Comparison of ENCODE assay signal across 14 cellular contexts in the genomic region with DNA sequence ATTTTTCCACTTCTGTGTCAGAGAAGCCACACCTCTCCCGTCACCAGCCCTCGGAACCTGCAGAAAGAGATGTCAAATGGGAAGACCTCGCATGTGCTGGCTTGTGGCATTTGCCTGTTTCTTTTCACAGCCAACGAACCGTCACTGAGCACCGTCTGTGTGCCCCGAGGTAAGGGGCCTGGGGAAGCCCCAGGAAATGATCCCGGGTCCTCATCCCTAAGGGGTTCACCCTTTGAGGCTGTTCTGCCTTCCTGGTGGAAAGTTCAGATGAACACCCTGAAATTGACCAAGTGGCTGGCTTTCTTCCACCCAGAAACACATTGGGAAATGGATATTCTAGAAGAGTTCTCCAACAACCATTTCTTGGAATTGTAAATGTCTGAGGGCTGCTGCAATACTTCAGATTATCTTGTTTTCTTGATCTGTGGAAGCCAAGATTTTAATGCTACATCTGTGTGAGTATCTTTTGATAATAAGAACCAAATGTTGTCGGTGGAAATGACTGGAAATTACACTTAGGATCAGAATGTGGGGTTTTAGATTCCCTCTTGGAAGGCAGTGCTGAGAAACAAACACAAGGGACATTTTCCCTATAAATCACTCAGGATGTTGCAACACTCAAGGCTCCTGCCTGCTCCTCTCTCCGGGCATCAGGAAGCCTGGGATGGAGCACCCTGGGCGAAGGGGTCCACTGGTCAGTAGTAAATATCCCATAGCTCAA. TPM values are rescaled to one million over a fixed set of nuclear protein-coding genes. Genes with fewer than 3 reads are reported as not detected.
A peak's percentile ranks its signal among the peaks of the same experiment; 100 is the strongest.
DNase-seq lines count a peak whose midpoint lies in the region; ATAC-seq and TF ChIP-seq lines count a peak whose summit lies in the region.
"Had no signal": no experiment of that assay in that cellular context is flagged by ENCODE, and none has a peak within 500 bp of the region (broad histone marks: within the 10 kb centered on the region; RNA-seq: fewer than 3 reads in every experiment).

No MANE protein-coding gene starts in this region.

- 58 to 61% methylated on average over 11 of the region's 11 CpGs for WGBS in heart right ventricle, 2 donors

- no peak for TF ChIP-seq CTCF in heart right ventricle (IDR thresholded peaks at IDR 0.05)
- TF ChIP-seq CTCF in nephron progenitor cell (IDR thresholded peaks at IDR 0.05), result no peak

- CTCF ChIA-PET in HEK293T (lab: Yijun Ruan, JAX), result no interaction called here

- no peaks in the 10 kb centered on the region for H3K9me3 ChIP-seq in heart right ventricle

- H3K4me1 Mint-ChIP-seq in nephron progenitor cell, result peaks cover 43% of the 10 kb centered on the region
- H3K4me1 Mint-ChIP-seq: endodermal cell had no signal

- ATAC-seq in heart right ventricle (peak; percentile 32 to 63 (median 58)), sciatic nerve (peak; percentile 75), GM21390 (IDR thresholded peaks at IDR 0.05; ENCODE audit: unreplicated experiment) (no peak)

- H3K4me3 Mint-ChIP-seq in nephron progenitor cell, result no peak overlapping the region
- H3K4me3 Mint-ChIP-seq: activated naive CD4-positive, alpha-beta T cell treated with anti-CD3 and anti-CD28 coated beads for 36 hours; endodermal cell had no signal

- H3K27me3 ChIP-seq in heart right ventricle, result peaks cover 0 to 15% (median 0%) of the 10 kb centered on the region in 7 donors

- peaks cover 11% of the 10 kb centered on the region for H3K27me3 Mint-ChIP-seq in nephron progenitor cell (ENCODE audit: low read depth, poor library complexity)

- POLR2A ChIA-PET in HEK293T (lab: Yijun Ruan, JAX), result no interaction called here

- H3K27ac Mint-ChIP-seq in nephron progenitor cell, result no peak overlapping the region
- H3K27ac Mint-ChIP-seq: activated naive CD4-positive, alpha-beta T cell treated with anti-CD3 and anti-CD28 coated beads for 36 hours; endodermal cell had no signal

- H3K36me3 Mint-ChIP-seq in nephron progenitor cell (ENCODE audit: low read depth), result no peaks in the 10 kb centered on the region

- H3K36me3 ChIP-seq in heart right ventricle, result no peaks in the 10 kb centered on the region

- H3K27ac ChIP-seq in heart right ventricle, result peak overlapping the region in 9 of 10 donors; percentile 21 to 77 (median 58)

- peaks cover 0 to 23% (median 3%) of the 10 kb centered on the region in 9 donors for H3K4me1 ChIP-seq in heart right ventricle

- intact Hi-C loops in heart right ventricle (cut with DNase I), result no loop called here
- intact Hi-C loops in sciatic nerve (cut with DNase I), result no loop called here

- no peaks in the 10 kb centered on the region for H3K9me3 Mint-ChIP-seq in nephron progenitor cell
- H3K9me3 Mint-ChIP-seq: activated naive CD4-positive, alpha-beta T cell treated with anti-CD3 and anti-CD28 coated beads for 36 hours; endodermal cell had no signal

- DNase-seq in AG20443 (ENCODE audit: low spot score) (peak; percentile 77), amniotic epithelial cell (ENCODE audit: low read depth) (peak; percentile 97), heart right ventricle (peak in 1 of 2 donors; percentile 49), sciatic nerve (ENCODE audit: low spot score) (no peak), HEK293T (ENCODE audit: extremely low spot score) (no peak), SK-N-DZ (ENCODE audit: low spot score) (no peak), nephron progenitor cell (no peak)
- DNase-seq: activated CD4-positive, CD25-positive, alpha-beta regulatory T cell treated with anti-CD3 and anti-CD28 coated beads, Interleukin-2, amount 50 U/mL, for 72 hours; activated naive CD4-positive, alpha-beta T cell treated with anti-CD3 and anti-CD28 coated beads for 36 hours; C1 segment of cervical spinal cord; endodermal cell; kidney; NCI-H524 treated with DMSO at 0.1 percent for 48 hours had no signal

- H3K4me3 ChIP-seq in heart right ventricle, result no peak overlapping the region

TF ChIP-seq in HEK293T, 16 proteins besides CTCF, POLR2A, EP300 and RAD21:
- TF ChIP-seq ZNF384 (IDR thresholded peaks at IDR 0.05) (no peak), L3MBTL2 (conservative IDR thresholded peaks at IDR 0.05) (no peak), FOXA1 (IDR thresholded peaks at IDR 0.05) (no peak), BHLHE40 (IDR thresholded peaks at IDR 0.05; ENCODE audit: borderline replicate concordance) (no peak)

RNA-seq across cellular contexts. Expression of a gene that starts 37.6 kb away (rescaled TPM):
- total RNA-seq in heart right ventricle, result 1 to 10 TPM in 1 of 10 donors, under 1 TPM in 1, not detected in 8; 0.20 to 1.2 TPM
- polyA plus RNA-seq in heart right ventricle, result under 1 TPM in 1 of 2 donors, not detected in 1; 0.06 TPM
- total RNA-seq in sciatic nerve, result 0.22 TPM
- polyA plus RNA-seq in SK-N-DZ (2014; cell fraction: cytosol; rRNA removed), result 0.53 TPM in 1 of 2 replicates, not detected in the other
- 0.51 TPM in 1 of 2 replicates, not detected in the other for polyA plus RNA-seq in SK-N-DZ (2014; cell fraction: nucleus; rRNA removed)

RNA-seq across cellular contexts. Expression of a gene that starts 37.7 kb away (rescaled TPM):
- total RNA-seq in heart right ventricle (under 1 TPM in 1 of 10 donors, not detected in 9; 0.05 TPM), sciatic nerve (not detected)
- polyA plus RNA-seq in heart right ventricle, result not detected
- polyA plus RNA-seq in SK-N-DZ (2014; cell fraction: cytosol; rRNA removed), result not detected in 2 replicates
- polyA plus RNA-seq in SK-N-DZ (2014; cell fraction: nucleus; rRNA removed), result not detected in 2 replicates
- total RNA-seq: kidney had no signal

RNA-seq across cellular contexts. Expression of a gene that starts 51.6 kb away (rescaled TPM):
- 100 to 1,000 TPM in 1 of 10 donors, 10 to 100 TPM in 9; 31.3 to 126 (median 51.0) TPM for total RNA-seq in heart right ventricle
- 10 to 100 TPM; 36.4 to 77.0 TPM for polyA plus RNA-seq in heart right ventricle
- total RNA-seq in sciatic nerve, result 624 TPM
- polyA plus RNA-seq in SK-N-DZ (2014; cell fraction: cytosol; rRNA removed), result 94.6 and 108 TPM in 2 replicates
- 61.4 and 109 TPM in 2 replicates for polyA plus RNA-seq in SK-N-DZ (2014; cell fraction: nucleus; rRNA removed)
- total RNA-seq: activated naive CD4-positive, alpha-beta T cell treated with anti-CD3 and anti-CD28 coated beads for 36 hours had no signal

Comparison
In these comparisons a context has a peak if more than half of its experiments do, and no peak if none do; other contexts are left out.
1. DNase-seq: peak in AG20443 (single experiment) and amniotic epithelial cell (single experiment); none in sciatic nerve (single experiment), HEK293T (single experiment), SK-N-DZ (single experiment) and nephron progenitor cell (single experiment).